8 cellular contexts compared by ENCODE assay signal in the genomic region with DNA sequence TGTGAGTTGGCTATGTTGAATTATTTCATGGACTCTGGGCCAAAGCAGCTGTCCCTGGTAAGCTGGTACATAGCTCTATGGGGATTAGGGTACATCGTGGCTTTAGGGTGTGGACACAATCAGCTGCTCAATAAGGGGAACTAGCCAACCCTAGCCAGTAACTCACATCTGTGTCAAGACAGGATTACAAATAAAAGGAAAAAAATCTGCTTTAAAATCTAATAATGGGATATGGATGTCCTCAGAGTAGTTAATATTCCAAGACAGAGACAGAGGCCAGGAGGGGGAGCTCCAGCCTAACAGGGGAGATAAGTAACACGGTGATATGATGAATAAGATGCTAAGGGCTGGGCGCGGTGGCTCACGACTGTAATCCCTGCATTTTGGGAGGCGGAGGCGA. TPM values are rescaled to one million over a fixed set of nuclear protein-coding genes. Genes with fewer than 3 reads are reported as not detected.
DNase-seq lines count a peak whose midpoint lies in the region; TF ChIP-seq lines count a peak whose summit lies in the region.

No MANE protein-coding gene starts in this region.

- no peaks in the 10 kb centered on the region for H3K4me1 Mint-ChIP-seq in activated CD4-positive, alpha-beta T cell treated with anti-CD3 and anti-CD28 coated beads, Interleukin-2, amount 10 ng/mL, durations not matched to agents 24 days and 14 days
- H3K4me1 Mint-ChIP-seq in endodermal cell (no peaks in the 10 kb centered on the region), nephron (peaks cover 11% of the 10 kb centered on the region)

- DNase-seq in Daoy (ENCODE audit: low read depth) (peak; percentile 40), NCI-H1436 (lab: John Stamatoyannopoulos, UW) (peak; percentile 59), endodermal cell (peak; percentile 78), tibial nerve (ENCODE audit: low spot score in 2 of 2) (peak; percentile 44 to 69), GOT3 (lab: John Stamatoyannopoulos, UW) (no peak), DMS153 treated with DMSO at 0.1 percent for 48 hours (lab: John Stamatoyannopoulos, UW; ENCODE audit: unreplicated experiment) (no peak)
- peak; percentile 82 for DNase-seq in activated CD4-positive, alpha-beta T cell treated with anti-CD3 and anti-CD28 coated beads, Interleukin-2, amount 10 ng/mL, durations not matched to agents 24 days and 14 days

- no peaks in the 10 kb centered on the region for H3K36me3 ChIP-seq in endodermal cell (ENCODE audit: control insufficient read depth, insufficient read depth, low read length)
- no peaks in the 10 kb centered on the region for H3K36me3 ChIP-seq in tibial nerve

- H3K9me3 ChIP-seq in endodermal cell (ENCODE audit: control insufficient read depth, low read length) (no peaks in the 10 kb centered on the region), tibial nerve (no peaks in the 10 kb centered on the region)

- H3K27ac ChIP-seq in endodermal cell (ENCODE audit: low read depth, low read length): no peak overlapping the region
- H3K27ac ChIP-seq in tibial nerve: no peak overlapping the region

- H3K27me3 Mint-ChIP-seq in activated CD4-positive, alpha-beta T cell treated with anti-CD3 and anti-CD28 coated beads, Interleukin-2, amount 10 ng/mL, durations not matched to agents 24 days and 14 days: no peaks in the 10 kb centered on the region
- H3K27me3 Mint-ChIP-seq in endodermal cell (ENCODE audit: insufficient read depth) (peaks cover 7% of the 10 kb centered on the region), nephron (ENCODE audit: low read depth) (no peaks in the 10 kb centered on the region)

- no peaks in the 10 kb centered on the region for H3K36me3 Mint-ChIP-seq in activated CD4-positive, alpha-beta T cell treated with anti-CD3 and anti-CD28 coated beads, Interleukin-2, amount 10 ng/mL, durations not matched to agents 24 days and 14 days (ENCODE audit: low read depth)
- no peaks in the 10 kb centered on the region for H3K36me3 Mint-ChIP-seq in endodermal cell (ENCODE audit: low read depth)
- H3K36me3 Mint-ChIP-seq in nephron (ENCODE audit: low read depth): peaks cover 6% of the 10 kb centered on the region

- WGBS in endodermal cell (ENCODE audit: insufficient coverage in 1 of 2, insufficient read length in 1 of 2), 2 experiments: 45 to 53% methylated on average over 7 of the region's 7 CpGs
- WGBS in tibial nerve, 2 donors: 20 to 26% methylated on average over 7 of the region's 7 CpGs

- no peak overlapping the region for H3K4me3 Mint-ChIP-seq in activated CD4-positive, alpha-beta T cell treated with anti-CD3 and anti-CD28 coated beads, Interleukin-2, amount 10 ng/mL, durations not matched to agents 24 days and 14 days
- H3K4me3 Mint-ChIP-seq in endodermal cell (no peak overlapping the region), nephron (peak overlapping the region in 1 of 3 experiments; percentile 22)

- H3K4me3 ChIP-seq in endodermal cell (ENCODE audit: low read length): no peak overlapping the region
- H3K4me3 ChIP-seq in tibial nerve: no peak overlapping the region

- intact Hi-C loops in activated CD4-positive, alpha-beta T cell treated with anti-CD3 and anti-CD28 coated beads, Interleukin-2, amount 10 ng/mL, durations not matched to agents 24 days and 14 days (cut with micrococcal nuclease): loop anchor here (10.0 kb wide), 1 partner anchor 497 kb away; no protein-coding TSS in a partner anchor

- H3K9ac ChIP-seq in endodermal cell (ENCODE audit: extremely low read depth, low read length, poor library complexity, severe bottlenecking): no peak overlapping the region

- no peak for TF ChIP-seq EP300 in tibial nerve (IDR thresholded peaks at IDR 0.05)

- H3K4me1 ChIP-seq in endodermal cell (ENCODE audit: control insufficient read depth, insufficient read depth, low read length) (no peaks in the 10 kb centered on the region), tibial nerve (no peaks in the 10 kb centered on the region)

- TF ChIP-seq CTCF in endodermal cell (conservative IDR thresholded peaks at IDR 0.05) (peak; percentile 78), nephron (IDR thresholded peaks at IDR 0.05; ENCODE audit: unreplicated experiment in 3 of 3) (peak; percentile 27 to 35 (median 32)), tibial nerve (IDR thresholded peaks at IDR 0.05) (peak; percentile 13 to 41 (median 40))

- no peak overlapping the region for H3K27ac Mint-ChIP-seq in activated CD4-positive, alpha-beta T cell treated with anti-CD3 and anti-CD28 coated beads, Interleukin-2, amount 10 ng/mL, durations not matched to agents 24 days and 14 days
- H3K27ac Mint-ChIP-seq in endodermal cell: no peak overlapping the region
- no peak overlapping the region for H3K27ac Mint-ChIP-seq in nephron

- H3K27me3 ChIP-seq in endodermal cell (ENCODE audit: control insufficient read depth, insufficient read depth, low read length, poor library complexity, severe bottlenecking): no peaks in the 10 kb centered on the region
- H3K27me3 ChIP-seq in tibial nerve: no peaks in the 10 kb centered on the region

- H3K9me3 Mint-ChIP-seq in activated CD4-positive, alpha-beta T cell treated with anti-CD3 and anti-CD28 coated beads, Interleukin-2, amount 10 ng/mL, durations not matched to agents 24 days and 14 days: peaks cover 17% of the 10 kb centered on the region
- H3K9me3 Mint-ChIP-seq in endodermal cell (peaks cover 8% of the 10 kb centered on the region), nephron (no peaks in the 10 kb centered on the region)

- no peak for TF ChIP-seq POLR2A in tibial nerve (IDR thresholded peaks at IDR 0.05)

RNA-seq across cellular contexts. Expression of a gene that starts 21.1 kb away (rescaled TPM):
- 7.5 and 12.5 TPM in 2 replicates for total RNA-seq in Daoy (2014; rRNA removed; shearing (Covaris generic))
- total RNA-seq in activated CD4-positive, alpha-beta T cell treated with anti-CD3 and anti-CD28 coated beads, Interleukin-2, amount 10 ng/mL, durations not matched to agents 24 days and 14 days: 18.2 and 19.9 TPM in 2 replicates
- 10 to 100 TPM; 31.2 to 41.6 TPM for total RNA-seq in endodermal cell
- polyA plus RNA-seq in endodermal cell (2013, experiment 1 of 2): 19.9 TPM
- polyA plus RNA-seq in endodermal cell (2013, experiment 2 of 2): 20.2 TPM
- total RNA-seq in tibial nerve: 10 to 100 TPM in 1 of 4 donors, 1 to 10 TPM in 3; 7.7 to 11.4 (median 9.0) TPM

RNA-seq across cellular contexts. Expression of a gene that starts 48.7 kb away (rescaled TPM):
- total RNA-seq in Daoy (2014; rRNA removed; shearing (Covaris generic)): 8.6 and 10.7 TPM in 2 replicates
- total RNA-seq in activated CD4-positive, alpha-beta T cell treated with anti-CD3 and anti-CD28 coated beads, Interleukin-2, amount 10 ng/mL, durations not matched to agents 24 days and 14 days: 4.2 and 5.0 TPM in 2 replicates
- total RNA-seq in endodermal cell: 10 to 100 TPM; 31.1 to 38.5 TPM
- polyA plus RNA-seq in endodermal cell (2013, experiment 1 of 2): 13.1 TPM
- polyA plus RNA-seq in endodermal cell (2013, experiment 2 of 2): 14.9 TPM
- total RNA-seq in tibial nerve: 10 to 100 TPM in 1 of 4 donors, 1 to 10 TPM in 3; 3.3 to 11.8 (median 6.4) TPM

RNA-seq across cellular contexts. Expression of a gene that starts 58.4 kb away (rescaled TPM):
- total RNA-seq in Daoy (2014; rRNA removed; shearing (Covaris generic)): 164 and 208 TPM in 2 replicates
- total RNA-seq in activated CD4-positive, alpha-beta T cell treated with anti-CD3 and anti-CD28 coated beads, Interleukin-2, amount 10 ng/mL, durations not matched to agents 24 days and 14 days: 226 and 237 TPM in 2 replicates
- total RNA-seq in endodermal cell: 100 to 1,000 TPM; 345 to 348 TPM
- 262 TPM for polyA plus RNA-seq in endodermal cell (2013, experiment 1 of 2)
- polyA plus RNA-seq in endodermal cell (2013, experiment 2 of 2): 237 TPM
- 100 to 1,000 TPM; 145 to 176 (median 166) TPM for total RNA-seq in tibial nerve

Comparison
In these comparisons a context has a peak if more than half of its experiments do, and no peak if none do; other contexts are left out.
1. DNase-seq: peak in Daoy (single experiment), NCI-H1436 (single experiment), activated CD4-positive, alpha-beta T cell treated with anti-CD3 and anti-CD28 coated beads, Interleukin-2, amount 10 ng/mL, durations not matched to agents 24 days and 14 days (single experiment), endodermal cell (single experiment) and tibial nerve (2 of 2); none in GOT3 (single experiment) and DMS153 treated with DMSO at 0.1 percent for 48 hours (single experiment).
2. Peak in every context shown above with its lines, with median percentiles within 50 percentile points of each other: CTCF ChIP-seq.